19 cellular contexts compared by ENCODE assay signal in genomic region chr1:245550702-245551008, GRCh38.
"Had no signal": no experiment of that assay in that cellular context is flagged by ENCODE, and none has a peak within 500 bp of the region (broad histone marks: within the 10 kb centered on the region; RNA-seq: fewer than 3 reads in every experiment).

No MANE protein-coding gene starts in this region.

- H3K27ac ChIP-seq: lower lobe of right lung, right atrium auricular region, tibial artery, uterus had no signal

- H3K9me3 Mint-ChIP-seq: activated B cell treated with CpG ODN at 0.5 μM for 24 hours; activated CD4-positive, alpha-beta memory T cell treated with anti-CD3 and anti-CD28 coated beads for 36 hours; activated naive CD8-positive, alpha-beta T cell treated with anti-CD3 and anti-CD28 coated beads for 36 hours; activated T-helper 1 cell treated with anti-CD3 and anti-CD28 coated beads, Interleukin-12 subunit alpha, Interleukin-12 subunit beta, Interleukin-2, Interleukin-4 antibody, amounts not matched to agents 30 ng/mL and 10 ng/mL and 1 ng/mL, durations not matched to agents 14 hours and 24 hours and 36 hours; natural killer cell treated with Interleukin-12 subunit alpha and Interleukin-12 subunit beta and Interleukin-15 and Interleukin-18, amount 100 ng/mL, for 72 hours; T-cell had no signal

- H3K9me3 ChIP-seq: esophagus muscularis mucosa, lower lobe of right lung, right atrium auricular region, tibial artery, uterus had no signal

- H3K36me3 ChIP-seq: esophagus muscularis mucosa, lower lobe of right lung, right atrium auricular region, tibial artery, uterus had no signal

- H3K4me1 ChIP-seq: esophagus muscularis mucosa, lower lobe of right lung, right atrium auricular region, tibial artery, uterus had no signal

- H3K4me3 ChIP-seq: esophagus muscularis mucosa, lower lobe of right lung, right atrium auricular region, tibial artery, uterus had no signal

- H3K4me1 Mint-ChIP-seq: activated B cell treated with CpG ODN at 0.5 μM for 24 hours; activated naive CD8-positive, alpha-beta T cell treated with anti-CD3 and anti-CD28 coated beads for 36 hours; T-cell had no signal

- H3K27me3 ChIP-seq: esophagus muscularis mucosa, right atrium auricular region, tibial artery, uterus had no signal

- DNase-seq: activated B cell treated with CpG ODN at 0.5 μM for 24 hours; activated CD4-positive, alpha-beta memory T cell treated with anti-CD3 and anti-CD28 coated beads for 36 hours; activated CD4-positive, alpha-beta T cell treated with anti-CD3 and anti-CD28 coated beads for 4 hours; activated naive CD8-positive, alpha-beta T cell treated with anti-CD3 and anti-CD28 coated beads for 36 hours; activated T-cell treated with anti-CD3 and anti-CD28 coated beads for 4 hours; amniotic stem cell; lower lobe of right lung; stimulated activated CD4-positive, alpha-beta T cell treated with anti-CD3 and anti-CD28 coated beads, Interleukin-2, amount 100 ng/mL, for 24 hours; stimulated activated naive CD4-positive, alpha-beta T cell treated with Interleukin-2 at 50 U/mL for 16 hours; substantia nigra; T-cell; tibial artery; uterus had no signal

- H3K4me3 Mint-ChIP-seq: activated B cell treated with CpG ODN at 0.5 μM for 24 hours; activated CD4-positive, alpha-beta memory T cell treated with anti-CD3 and anti-CD28 coated beads for 36 hours; activated naive CD8-positive, alpha-beta T cell treated with anti-CD3 and anti-CD28 coated beads for 36 hours; activated T-helper 1 cell treated with anti-CD3 and anti-CD28 coated beads, Interleukin-12 subunit alpha, Interleukin-12 subunit beta, Interleukin-2, Interleukin-4 antibody, amounts not matched to agents 30 ng/mL and 10 ng/mL and 1 ng/mL, durations not matched to agents 14 hours and 24 hours and 36 hours; mesothelial cell of epicardium; natural killer cell treated with Interleukin-12 subunit alpha and Interleukin-12 subunit beta and Interleukin-15 and Interleukin-18, amount 100 ng/mL, for 72 hours; T-cell had no signal

- H3K27ac Mint-ChIP-seq: activated B cell treated with CpG ODN at 0.5 μM for 24 hours; activated CD4-positive, alpha-beta memory T cell treated with anti-CD3 and anti-CD28 coated beads for 36 hours; activated naive CD8-positive, alpha-beta T cell treated with anti-CD3 and anti-CD28 coated beads for 36 hours; activated T-helper 1 cell treated with anti-CD3 and anti-CD28 coated beads, Interleukin-12 subunit alpha, Interleukin-12 subunit beta, Interleukin-2, Interleukin-4 antibody, amounts not matched to agents 30 ng/mL and 10 ng/mL and 1 ng/mL, durations not matched to agents 14 hours and 24 hours and 36 hours; natural killer cell treated with Interleukin-12 subunit alpha and Interleukin-12 subunit beta and Interleukin-15 and Interleukin-18, amount 100 ng/mL, for 72 hours; progenitor cell of endocrine pancreas; T-cell had no signal

- H3K36me3 Mint-ChIP-seq: activated CD4-positive, alpha-beta memory T cell treated with anti-CD3 and anti-CD28 coated beads for 36 hours; activated naive CD8-positive, alpha-beta T cell treated with anti-CD3 and anti-CD28 coated beads for 36 hours; natural killer cell treated with Interleukin-12 subunit alpha and Interleukin-12 subunit beta and Interleukin-15 and Interleukin-18, amount 100 ng/mL, for 72 hours; T-cell had no signal
